In genomic region chr19:49391581-49392399, GRCh38 we compare ENCODE assay signal across 8 cellular contexts. TPM values are rescaled to one million over a fixed set of nuclear protein-coding genes. Genes with fewer than 3 reads are reported as not detected.
A peak's percentile ranks its signal among the peaks of the same experiment; 100 is the strongest.
DNase-seq lines count a peak whose midpoint lies in the region; ATAC-seq, FAIRE-seq and TF ChIP-seq lines count a peak whose summit lies in the region.

No MANE protein-coding gene starts in this region.

- peak; percentile 61 to 89 (median 81) for DNase-seq in CD8-positive, alpha-beta T cell
- DNase-seq in NCI-H510A treated with DMSO at 0.1 percent for 48 hours (lab: John Stamatoyannopoulos, UW) (peak; percentile 72), cerebellum (ENCODE audit: low spot score) (peak; percentile 93), HepG2 (ENCODE audit: low spot score) (peak; percentile 63)
- DNase-seq in activated CD4-positive, alpha-beta T cell treated with anti-CD3 and anti-CD28 coated beads for 48 hours: peak; percentile 84
- peak; percentile 54 to 76 (median 71) for DNase-seq in stimulated activated CD4-positive, alpha-beta T cell treated with anti-CD3 and anti-CD28 coated beads, TNF-alpha, amount 100 ng/mL, for 24 hours (ENCODE audit: low read depth in 3 of 3)

- H3K4me3 ChIP-seq in CD8-positive, alpha-beta T cell (ENCODE audit: low read depth, low read length): no peak overlapping the region
- H3K4me3 ChIP-seq in HEK293 (ENCODE audit: low read depth, low read length): no peak overlapping the region
- H3K4me3 ChIP-seq in HepG2 (replicated peaks in 1 of 3; ENCODE audit: insufficient read depth in 1 of 3, low read depth in 2 of 3, low read length in 3 of 3): no peak overlapping the region

- H3K36me3 ChIP-seq in CD8-positive, alpha-beta T cell (ENCODE audit: insufficient read depth, low read length): no peaks in the 10 kb centered on the region
- no peaks in the 10 kb centered on the region for H3K36me3 ChIP-seq in HEK293 (ENCODE audit: control insufficient read depth in 2 of 2, insufficient read depth in 1 of 2, low read length in 2 of 2)
- H3K36me3 ChIP-seq in HepG2 (replicated peaks in 1 of 2; ENCODE audit: control insufficient read depth in 1 of 2, insufficient read depth in 2 of 2, low read length in 2 of 2): no peaks in the 10 kb centered on the region

- H3K9ac ChIP-seq in HepG2 (ENCODE audit: insufficient read depth, low read depth, low read length): no peak overlapping the region

- no peak overlapping the region for H3K4me3 Mint-ChIP-seq in CD8-positive, alpha-beta T cell

- POLR2A ChIA-PET in CD8-positive, alpha-beta T cell (lab: Charles Lee): interaction anchor here (0.9 to 1.5 kb wide), 3 partner anchors 50 to 79 kb away, joined by 3 to 8 read pairs (median 4); partner anchors contain the start of gene SLC17A7
- POLR2A ChIA-PET in HEK293 (lab: Yijun Ruan, JAX) (interaction anchor here (0.6 to 1.8 kb wide), 9 partner anchors 11 to 177 kb away, joined by 3 to 9 read pairs (median 4); partner anchors contain the start of genes ALDH16A1 and PIH1D1), HepG2 (lab: Yijun Ruan, JAX) (interaction anchor here (0.9 kb wide), 1 partner anchor 51 kb away, joined by 3 read pairs; no protein-coding TSS in a partner anchor)

- no TSS peak for BruUV-seq in HepG2 (replicated peaks; lab: Mats Ljungman, UMichigan)

- no peaks in the 10 kb centered on the region for H3K27me3 ChIP-seq in CD8-positive, alpha-beta T cell (ENCODE audit: insufficient read depth, low read length)
- H3K27me3 ChIP-seq in HepG2 (ENCODE audit: control insufficient read depth in 1 of 2, insufficient read depth in 2 of 2, low read length in 2 of 2): peaks cover 6 to 38% of the 10 kb centered on the region in 2 experiments

- CTCF ChIA-PET in CD8-positive, alpha-beta T cell (lab: Charles Lee): interaction anchor here (0.6 to 7.7 kb wide), 30 partner anchors 11 to 287 kb away, joined by 3 to 89 read pairs (median 5); partner anchors contain the start of genes FLT3LG, GFY, PIH1D1 and PTH2
- CTCF ChIA-PET in HEK293 (lab: Yijun Ruan, JAX) (interaction anchor here (0.5 to 5.0 kb wide), 37 partner anchors 8 to 701 kb away, joined by 3 to 59 read pairs (median 5); partner anchors contain the start of genes FLT3LG, GFY, PIH1D1 and SLC17A7), HepG2 (lab: Yijun Ruan, JAX; ENCODE audit: low intra/inter-chr PET ratio, low total read pairs) (interaction anchor here (1.1 to 3.3 kb wide), 4 partner anchors 39 to 84 kb away, joined by 3 to 45 read pairs (median 10); no protein-coding TSS in a partner anchor)

- in situ Hi-C loops in HepG2 (cut with HindIII; ENCODE audit: extremely low pct_ligation_motif_present, low pct_unique_long_range_greater_than_20kb): loop anchor here (5.0 kb wide), 1 partner anchor 36 kb away; the partner anchor contains the start of gene GFY

- TF ChIP-seq POLR2A in HepG2 (IDR thresholded peaks at IDR 0.05; ENCODE audit: insufficient read depth in 1 of 2, low read depth in 2 of 2, low read length in 2 of 2): no peak

- no peak overlapping the region for H2AFZ ChIP-seq in HepG2 (ENCODE audit: low read length)

- H3K36me3 Mint-ChIP-seq in CD8-positive, alpha-beta T cell: no peaks in the 10 kb centered on the region

- ATAC-seq in CD8-positive, alpha-beta T cell: peak; percentile 80
- ATAC-seq in HepG2 (peak; percentile 88), HG02973 (IDR thresholded peaks at IDR 0.05; ENCODE audit: unreplicated experiment) (no peak)

- H4K20me1 ChIP-seq in HepG2 (ENCODE audit: insufficient read depth, low read length): no peaks in the 10 kb centered on the region

- no peaks in the 10 kb centered on the region for H3K9me3 ChIP-seq in CD8-positive, alpha-beta T cell (ENCODE audit: low read length)
- H3K9me3 ChIP-seq in HEK293 (ENCODE audit: control insufficient read depth, insufficient read depth, low read depth, low read length) (no peaks in the 10 kb centered on the region), HepG2 (ENCODE audit: low read length) (no peaks in the 10 kb centered on the region)

- TF ChIP-seq EP300 in HepG2 (IDR thresholded peaks at IDR 0.05; ENCODE audit: low read depth in 2 of 2, low read length in 2 of 2) (no peak), HepG2 (CRISPR knock-in tag; IDR thresholded peaks at IDR 0.05; ENCODE audit: borderline replicate concordance) (no peak)

- peak; percentile 85 for TF ChIP-seq RAD21 in HepG2 (CRISPR knock-in tag; IDR thresholded peaks at IDR 0.05)

- no peak overlapping the region for H3K4me2 ChIP-seq in HepG2 (ENCODE audit: low read depth, low read length)

- peak; percentile 95 for TF ChIP-seq CTCF in CD8-positive, alpha-beta T cell (IDR thresholded peaks at IDR 0.05)
- TF ChIP-seq CTCF in HEK293 (tag by site-specific recombination; IDR thresholded peaks at IDR 0.05) (peak; percentile 94), HepG2 (CRISPR knock-in tag; IDR thresholded peaks at IDR 0.05) (peak; percentile 96)

- no peaks in the 10 kb centered on the region for H3K27me3 Mint-ChIP-seq in CD8-positive, alpha-beta T cell (ENCODE audit: low read depth)

- H3K9me3 Mint-ChIP-seq in CD8-positive, alpha-beta T cell: no peaks in the 10 kb centered on the region

- peaks cover 16% of the 10 kb centered on the region for H3K4me1 ChIP-seq in CD8-positive, alpha-beta T cell (ENCODE audit: insufficient read depth, low read length)
- H3K4me1 ChIP-seq in HEK293 (ENCODE audit: control insufficient read depth, insufficient read depth, low read length) (no peaks in the 10 kb centered on the region), HepG2 (ENCODE audit: insufficient read depth, low read length) (no peaks in the 10 kb centered on the region)

- peaks cover 11% of the 10 kb centered on the region for H3K4me1 Mint-ChIP-seq in CD8-positive, alpha-beta T cell (ENCODE audit: low read depth)

- H3K27ac Mint-ChIP-seq in CD8-positive, alpha-beta T cell: peak overlapping the region; percentile 46

- intact Hi-C loops in CD8-positive, alpha-beta T cell (cut with DNase I, micrococcal nuclease): loop anchor here (1.0 to 5.0 kb wide), 8 partner anchors 39 to 289 kb away; partner anchors contain the start of gene PRMT1 (in 1 of the 2)
- intact Hi-C loops in HepG2 (cut with micrococcal nuclease; ENCODE audit: unreplicated experiment): loop anchor here (1.0 to 5.0 kb wide), 2 partner anchors 36 to 52 kb away; partner anchors contain the start of gene GFY

- no peak overlapping the region for H3K27ac ChIP-seq in CD8-positive, alpha-beta T cell (ENCODE audit: low read depth, low read length)
- no peak overlapping the region for H3K27ac ChIP-seq in HEK293 (ENCODE audit: extremely low read depth, low read depth, low read length)
- H3K27ac ChIP-seq in HepG2 (ENCODE audit: extremely low read length, insufficient read depth, low read length): no peak overlapping the region

- no peaks in the 10 kb centered on the region for H3K79me2 ChIP-seq in HepG2 (ENCODE audit: insufficient read depth, low read length)

- 18% methylated on average over 13 of the region's 14 CpGs for WGBS in HepG2 (ENCODE audit: low lambda C conversion rate)

- peak; percentile 90 for FAIRE-seq in HepG2 (lab: Jason Lieb, UNC)

RNA-seq across cellular contexts. Expression of gene KASH5, which starts 3.7 kb away (rescaled TPM):
- not detected for total RNA-seq in CD8-positive, alpha-beta T cell
- total RNA-seq in cerebellum: not detected
- total RNA-seq in HepG2 (2016; rRNA removed; fragmentation: Illumina TruSeq; extraction: Trizol): not detected in 2 replicates
- not detected in 2 replicates for total RNA-seq in HepG2 (2016; cell fraction: cytosol; rRNA removed; fragmentation: Illumina TruSeq; extraction: Trizol; ENCODE audit: low read depth)
- total RNA-seq in HepG2 (2016; cell fraction: insoluble cytoplasmic fraction; rRNA removed; fragmentation: Illumina TruSeq; extraction: Trizol): not detected in 2 replicates
- not detected in 2 replicates for total RNA-seq in HepG2 (2016; cell fraction: membrane; rRNA removed; fragmentation: Illumina TruSeq; extraction: Trizol)
- total RNA-seq in HepG2 (2016; cell fraction: nucleus; rRNA removed; fragmentation: Illumina TruSeq; extraction: Trizol): not detected in 2 replicates
- polyA plus RNA-seq in HepG2 (2011; rRNA removed): not detected in 2 replicates
- polyA plus RNA-seq in HepG2 (2011; cell fraction: cytosol; rRNA removed): not detected in 2 replicates
- not detected in 2 replicates for polyA plus RNA-seq in HepG2 (2011; cell fraction: nucleus; rRNA removed)
- polyA plus RNA-seq in HepG2 (2012): not detected in 2 replicates
- not detected in 2 replicates for polyA plus RNA-seq in HepG2 (2016; cell fraction: cytosol; fragmentation: Illumina TruSeq; extraction: Trizol; ENCODE audit: low read depth)
- polyA plus RNA-seq in HepG2 (2016; cell fraction: insoluble cytoplasmic fraction; fragmentation: Illumina TruSeq; extraction: Trizol; ENCODE audit: low read depth): not detected in 2 replicates
- polyA plus RNA-seq in HepG2 (2016; cell fraction: membrane; fragmentation: Illumina TruSeq; extraction: Trizol; ENCODE audit: low read depth): not detected in 2 replicates
- polyA plus RNA-seq in HepG2 (2016; cell fraction: nucleus; fragmentation: Illumina TruSeq; extraction: Trizol; ENCODE audit: insufficient read depth, low read depth): not detected in 2 replicates
- polyA minus RNA-seq in HepG2 (2011; rRNA and poly(A)+ RNA removed; ENCODE audit: low replicate concordance): not detected in 2 replicates
- not detected in 2 replicates for polyA minus RNA-seq in HepG2 (2011; cell fraction: cytosol; rRNA and poly(A)+ RNA removed)
- not detected in 2 replicates for polyA minus RNA-seq in HepG2 (2011; cell fraction: nucleus; rRNA and poly(A)+ RNA removed)

RNA-seq across cellular contexts. Expression of gene DKKL1, which starts 28.1 kb away (rescaled TPM):
- total RNA-seq in CD8-positive, alpha-beta T cell: not detected
- total RNA-seq in cerebellum (0.73 TPM), HepG2 (2016; rRNA removed; fragmentation: Illumina TruSeq; extraction: Trizol) (0.31 TPM in 1 of 2 replicates, not detected in the other)
- total RNA-seq in HepG2 (2016; cell fraction: cytosol; rRNA removed; fragmentation: Illumina TruSeq; extraction: Trizol; ENCODE audit: low read depth): not detected in 2 replicates
- 0.17 TPM in 1 of 2 replicates, not detected in the other for total RNA-seq in HepG2 (2016; cell fraction: insoluble cytoplasmic fraction; rRNA removed; fragmentation: Illumina TruSeq; extraction: Trizol)
- not detected in 2 replicates for total RNA-seq in HepG2 (2016; cell fraction: membrane; rRNA removed; fragmentation: Illumina TruSeq; extraction: Trizol)
- not detected in 2 replicates for total RNA-seq in HepG2 (2016; cell fraction: nucleus; rRNA removed; fragmentation: Illumina TruSeq; extraction: Trizol)
- polyA plus RNA-seq in HepG2 (2011; rRNA removed): 0.30 and 0.33 TPM in 2 replicates
- polyA plus RNA-seq in HepG2 (2011; cell fraction: cytosol; rRNA removed): 0.13 and 0.24 TPM in 2 replicates
- polyA plus RNA-seq in HepG2 (2011; cell fraction: nucleus; rRNA removed): 0.16 and 0.45 TPM in 2 replicates
- 0.29 TPM in 1 of 2 replicates, not detected in the other for polyA plus RNA-seq in HepG2 (2012)
- not detected in 2 replicates for polyA plus RNA-seq in HepG2 (2016; cell fraction: cytosol; fragmentation: Illumina TruSeq; extraction: Trizol; ENCODE audit: low read depth)
- polyA plus RNA-seq in HepG2 (2016; cell fraction: insoluble cytoplasmic fraction; fragmentation: Illumina TruSeq; extraction: Trizol; ENCODE audit: low read depth): not detected in 2 replicates
- not detected in 2 replicates for polyA plus RNA-seq in HepG2 (2016; cell fraction: membrane; fragmentation: Illumina TruSeq; extraction: Trizol; ENCODE audit: low read depth)
- polyA plus RNA-seq in HepG2 (2016; cell fraction: nucleus; fragmentation: Illumina TruSeq; extraction: Trizol; ENCODE audit: insufficient read depth, low read depth): 1.0 TPM in 1 of 2 replicates, not detected in the other
- polyA minus RNA-seq in HepG2 (2011; rRNA and poly(A)+ RNA removed; ENCODE audit: low replicate concordance): not detected in 2 replicates
- not detected in 2 replicates for polyA minus RNA-seq in HepG2 (2011; cell fraction: cytosol; rRNA and poly(A)+ RNA removed)
- polyA minus RNA-seq in HepG2 (2011; cell fraction: nucleus; rRNA and poly(A)+ RNA removed): not detected in 2 replicates

RNA-seq across cellular contexts. Expression of gene TEAD2, which starts 29.6 kb away (rescaled TPM):
- total RNA-seq in CD8-positive, alpha-beta T cell: not detected
- total RNA-seq in cerebellum (15.3 TPM), HepG2 (2016; rRNA removed; fragmentation: Illumina TruSeq; extraction: Trizol) (12.1 and 12.5 TPM in 2 replicates)
- total RNA-seq in HepG2 (2016; cell fraction: cytosol; rRNA removed; fragmentation: Illumina TruSeq; extraction: Trizol; ENCODE audit: low read depth): 11.8 and 12.3 TPM in 2 replicates
- 9.2 and 11.2 TPM in 2 replicates for total RNA-seq in HepG2 (2016; cell fraction: insoluble cytoplasmic fraction; rRNA removed; fragmentation: Illumina TruSeq; extraction: Trizol)
- 23.3 and 24.4 TPM in 2 replicates for total RNA-seq in HepG2 (2016; cell fraction: membrane; rRNA removed; fragmentation: Illumina TruSeq; extraction: Trizol)
- total RNA-seq in HepG2 (2016; cell fraction: nucleus; rRNA removed; fragmentation: Illumina TruSeq; extraction: Trizol): 7.1 and 8.2 TPM in 2 replicates
- polyA plus RNA-seq in HepG2 (2011; rRNA removed): 10.4 and 10.8 TPM in 2 replicates
- 9.2 and 9.3 TPM in 2 replicates for polyA plus RNA-seq in HepG2 (2011; cell fraction: cytosol; rRNA removed)
- polyA plus RNA-seq in HepG2 (2011; cell fraction: nucleus; rRNA removed): 10.2 and 11.2 TPM in 2 replicates
- 7.3 and 7.6 TPM in 2 replicates for polyA plus RNA-seq in HepG2 (2012)
- 15.6 and 17.1 TPM in 2 replicates for polyA plus RNA-seq in HepG2 (2016; cell fraction: cytosol; fragmentation: Illumina TruSeq; extraction: Trizol; ENCODE audit: low read depth)
- polyA plus RNA-seq in HepG2 (2016; cell fraction: insoluble cytoplasmic fraction; fragmentation: Illumina TruSeq; extraction: Trizol; ENCODE audit: low read depth): 12.6 and 13.8 TPM in 2 replicates
- 23.9 and 26.3 TPM in 2 replicates for polyA plus RNA-seq in HepG2 (2016; cell fraction: membrane; fragmentation: Illumina TruSeq; extraction: Trizol; ENCODE audit: low read depth)
- polyA plus RNA-seq in HepG2 (2016; cell fraction: nucleus; fragmentation: Illumina TruSeq; extraction: Trizol; ENCODE audit: insufficient read depth, low read depth): 13.0 and 14.8 TPM in 2 replicates
- 22.0 and 36.3 TPM in 2 replicates for polyA minus RNA-seq in HepG2 (2011; rRNA and poly(A)+ RNA removed; ENCODE audit: low replicate concordance)
- polyA minus RNA-seq in HepG2 (2011; cell fraction: cytosol; rRNA and poly(A)+ RNA removed): 4.6 and 8.0 TPM in 2 replicates
- 5.3 and 5.8 TPM in 2 replicates for polyA minus RNA-seq in HepG2 (2011; cell fraction: nucleus; rRNA and poly(A)+ RNA removed)

RNA-seq across cellular contexts. Expression of gene PTH2, which starts 31.5 kb away (rescaled TPM):
- total RNA-seq in CD8-positive, alpha-beta T cell: not detected
- not detected for total RNA-seq in cerebellum
- total RNA-seq in HepG2 (2016; rRNA removed; fragmentation: Illumina TruSeq; extraction: Trizol): not detected in 2 replicates
- total RNA-seq in HepG2 (2016; cell fraction: cytosol; rRNA removed; fragmentation: Illumina TruSeq; extraction: Trizol; ENCODE audit: low read depth): not detected in 2 replicates
- total RNA-seq in HepG2 (2016; cell fraction: insoluble cytoplasmic fraction; rRNA removed; fragmentation: Illumina TruSeq; extraction: Trizol): not detected in 2 replicates
- not detected in 2 replicates for total RNA-seq in HepG2 (2016; cell fraction: membrane; rRNA removed; fragmentation: Illumina TruSeq; extraction: Trizol)
- not detected in 2 replicates for total RNA-seq in HepG2 (2016; cell fraction: nucleus; rRNA removed; fragmentation: Illumina TruSeq; extraction: Trizol)
- polyA plus RNA-seq in HepG2 (2011; rRNA removed): not detected in 2 replicates
- not detected in 2 replicates for polyA plus RNA-seq in HepG2 (2011; cell fraction: cytosol; rRNA removed)
- not detected in 2 replicates for polyA plus RNA-seq in HepG2 (2011; cell fraction: nucleus; rRNA removed)
- polyA plus RNA-seq in HepG2 (2012): not detected in 2 replicates
- not detected in 2 replicates for polyA plus RNA-seq in HepG2 (2016; cell fraction: cytosol; fragmentation: Illumina TruSeq; extraction: Trizol; ENCODE audit: low read depth)
- not detected in 2 replicates for polyA plus RNA-seq in HepG2 (2016; cell fraction: insoluble cytoplasmic fraction; fragmentation: Illumina TruSeq; extraction: Trizol; ENCODE audit: low read depth)
- polyA plus RNA-seq in HepG2 (2016; cell fraction: membrane; fragmentation: Illumina TruSeq; extraction: Trizol; ENCODE audit: low read depth): not detected in 2 replicates
- polyA plus RNA-seq in HepG2 (2016; cell fraction: nucleus; fragmentation: Illumina TruSeq; extraction: Trizol; ENCODE audit: insufficient read depth, low read depth): not detected in 2 replicates
- polyA minus RNA-seq in HepG2 (2011; rRNA and poly(A)+ RNA removed; ENCODE audit: low replicate concordance): not detected in 2 replicates
- not detected in 2 replicates for polyA minus RNA-seq in HepG2 (2011; cell fraction: cytosol; rRNA and poly(A)+ RNA removed)
- not detected in 2 replicates for polyA minus RNA-seq in HepG2 (2011; cell fraction: nucleus; rRNA and poly(A)+ RNA removed)

RNA-seq across cellular contexts. Expression of gene GFY, which starts 33.4 kb away (rescaled TPM):
- total RNA-seq in CD8-positive, alpha-beta T cell: not detected
- total RNA-seq in cerebellum (not detected), HepG2 (2016; rRNA removed; fragmentation: Illumina TruSeq; extraction: Trizol) (not detected in 2 replicates)
- total RNA-seq in HepG2 (2016; cell fraction: cytosol; rRNA removed; fragmentation: Illumina TruSeq; extraction: Trizol; ENCODE audit: low read depth): not detected in 2 replicates
- not detected in 2 replicates for total RNA-seq in HepG2 (2016; cell fraction: insoluble cytoplasmic fraction; rRNA removed; fragmentation: Illumina TruSeq; extraction: Trizol)
- total RNA-seq in HepG2 (2016; cell fraction: membrane; rRNA removed; fragmentation: Illumina TruSeq; extraction: Trizol): not detected in 2 replicates
- total RNA-seq in HepG2 (2016; cell fraction: nucleus; rRNA removed; fragmentation: Illumina TruSeq; extraction: Trizol): not detected in 2 replicates
- not detected in 2 replicates for polyA plus RNA-seq in HepG2 (2011; rRNA removed)
- polyA plus RNA-seq in HepG2 (2011; cell fraction: cytosol; rRNA removed): not detected in 2 replicates
- not detected in 2 replicates for polyA plus RNA-seq in HepG2 (2011; cell fraction: nucleus; rRNA removed)
- not detected in 2 replicates for polyA plus RNA-seq in HepG2 (2012)
- polyA plus RNA-seq in HepG2 (2016; cell fraction: cytosol; fragmentation: Illumina TruSeq; extraction: Trizol; ENCODE audit: low read depth): not detected in 2 replicates
- polyA plus RNA-seq in HepG2 (2016; cell fraction: insoluble cytoplasmic fraction; fragmentation: Illumina TruSeq; extraction: Trizol; ENCODE audit: low read depth): not detected in 2 replicates
- polyA plus RNA-seq in HepG2 (2016; cell fraction: membrane; fragmentation: Illumina TruSeq; extraction: Trizol; ENCODE audit: low read depth): not detected in 2 replicates
- polyA plus RNA-seq in HepG2 (2016; cell fraction: nucleus; fragmentation: Illumina TruSeq; extraction: Trizol; ENCODE audit: insufficient read depth, low read depth): not detected in 2 replicates
- not detected in 2 replicates for polyA minus RNA-seq in HepG2 (2011; rRNA and poly(A)+ RNA removed; ENCODE audit: low replicate concordance)
- not detected in 2 replicates for polyA minus RNA-seq in HepG2 (2011; cell fraction: cytosol; rRNA and poly(A)+ RNA removed)
- polyA minus RNA-seq in HepG2 (2011; cell fraction: nucleus; rRNA and poly(A)+ RNA removed): not detected in 2 replicates

Comparison
In these comparisons a context has a peak if more than half of its experiments do, and no peak if none do; other contexts are left out.
1. RNA of gene TEAD2, which starts 29.6 kb away (total RNA-seq): 15.3 TPM in cerebellum (single experiment) and 7.1 to 24.4 TPM in HepG2; not detected in CD8-positive, alpha-beta T cell; every median in the first group is over 4 times any median in the second.
2. Peak in every context shown above with its lines, with median percentiles within 50 percentile points of each other: DNase-seq and CTCF ChIP-seq.